In the genomic region with DNA sequence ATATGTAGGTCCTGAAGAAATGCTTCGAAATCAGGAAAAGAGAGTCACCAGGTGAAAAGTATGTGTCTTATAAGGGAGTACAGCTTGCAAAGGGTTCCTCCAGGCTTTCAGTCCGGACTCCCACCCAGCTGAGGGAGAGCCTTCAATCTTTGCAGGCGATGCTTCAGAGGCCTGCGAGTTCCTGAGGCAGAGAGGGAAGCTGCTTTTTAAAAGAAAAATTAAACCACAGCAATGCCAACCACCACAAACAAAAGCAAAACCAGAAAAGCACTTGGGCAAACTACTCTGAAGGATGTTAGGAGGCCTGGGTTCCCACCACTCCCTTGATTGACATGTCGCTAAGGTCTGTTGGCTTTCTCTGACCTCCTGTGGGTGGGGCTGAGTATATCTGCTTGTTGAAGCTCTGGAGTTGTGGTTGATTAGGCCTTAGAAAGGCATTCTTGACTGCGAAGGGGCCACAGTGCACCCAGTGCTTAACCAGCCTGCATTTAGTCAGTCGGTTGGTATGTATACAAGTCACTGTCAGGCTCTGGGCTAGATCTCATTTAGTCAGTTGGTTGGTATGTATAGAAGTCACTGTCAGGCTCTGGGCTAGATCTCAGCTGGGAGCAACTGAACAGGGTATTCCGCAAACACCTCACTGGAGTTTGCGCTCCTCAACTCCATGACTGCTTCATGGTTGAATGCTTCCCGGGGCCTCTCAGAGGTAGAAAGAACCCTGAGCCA, we compare ENCODE assay signal across 1 cellular context.
TF ChIP-seq lines count a peak whose summit lies in the region.

No MANE protein-coding gene starts in this region.

TF ChIP-seq in GM23338, 12 proteins besides CTCF, POLR2A, EP300 and RAD21 (continued from another document):
- TF ChIP-seq, protein P1, sequence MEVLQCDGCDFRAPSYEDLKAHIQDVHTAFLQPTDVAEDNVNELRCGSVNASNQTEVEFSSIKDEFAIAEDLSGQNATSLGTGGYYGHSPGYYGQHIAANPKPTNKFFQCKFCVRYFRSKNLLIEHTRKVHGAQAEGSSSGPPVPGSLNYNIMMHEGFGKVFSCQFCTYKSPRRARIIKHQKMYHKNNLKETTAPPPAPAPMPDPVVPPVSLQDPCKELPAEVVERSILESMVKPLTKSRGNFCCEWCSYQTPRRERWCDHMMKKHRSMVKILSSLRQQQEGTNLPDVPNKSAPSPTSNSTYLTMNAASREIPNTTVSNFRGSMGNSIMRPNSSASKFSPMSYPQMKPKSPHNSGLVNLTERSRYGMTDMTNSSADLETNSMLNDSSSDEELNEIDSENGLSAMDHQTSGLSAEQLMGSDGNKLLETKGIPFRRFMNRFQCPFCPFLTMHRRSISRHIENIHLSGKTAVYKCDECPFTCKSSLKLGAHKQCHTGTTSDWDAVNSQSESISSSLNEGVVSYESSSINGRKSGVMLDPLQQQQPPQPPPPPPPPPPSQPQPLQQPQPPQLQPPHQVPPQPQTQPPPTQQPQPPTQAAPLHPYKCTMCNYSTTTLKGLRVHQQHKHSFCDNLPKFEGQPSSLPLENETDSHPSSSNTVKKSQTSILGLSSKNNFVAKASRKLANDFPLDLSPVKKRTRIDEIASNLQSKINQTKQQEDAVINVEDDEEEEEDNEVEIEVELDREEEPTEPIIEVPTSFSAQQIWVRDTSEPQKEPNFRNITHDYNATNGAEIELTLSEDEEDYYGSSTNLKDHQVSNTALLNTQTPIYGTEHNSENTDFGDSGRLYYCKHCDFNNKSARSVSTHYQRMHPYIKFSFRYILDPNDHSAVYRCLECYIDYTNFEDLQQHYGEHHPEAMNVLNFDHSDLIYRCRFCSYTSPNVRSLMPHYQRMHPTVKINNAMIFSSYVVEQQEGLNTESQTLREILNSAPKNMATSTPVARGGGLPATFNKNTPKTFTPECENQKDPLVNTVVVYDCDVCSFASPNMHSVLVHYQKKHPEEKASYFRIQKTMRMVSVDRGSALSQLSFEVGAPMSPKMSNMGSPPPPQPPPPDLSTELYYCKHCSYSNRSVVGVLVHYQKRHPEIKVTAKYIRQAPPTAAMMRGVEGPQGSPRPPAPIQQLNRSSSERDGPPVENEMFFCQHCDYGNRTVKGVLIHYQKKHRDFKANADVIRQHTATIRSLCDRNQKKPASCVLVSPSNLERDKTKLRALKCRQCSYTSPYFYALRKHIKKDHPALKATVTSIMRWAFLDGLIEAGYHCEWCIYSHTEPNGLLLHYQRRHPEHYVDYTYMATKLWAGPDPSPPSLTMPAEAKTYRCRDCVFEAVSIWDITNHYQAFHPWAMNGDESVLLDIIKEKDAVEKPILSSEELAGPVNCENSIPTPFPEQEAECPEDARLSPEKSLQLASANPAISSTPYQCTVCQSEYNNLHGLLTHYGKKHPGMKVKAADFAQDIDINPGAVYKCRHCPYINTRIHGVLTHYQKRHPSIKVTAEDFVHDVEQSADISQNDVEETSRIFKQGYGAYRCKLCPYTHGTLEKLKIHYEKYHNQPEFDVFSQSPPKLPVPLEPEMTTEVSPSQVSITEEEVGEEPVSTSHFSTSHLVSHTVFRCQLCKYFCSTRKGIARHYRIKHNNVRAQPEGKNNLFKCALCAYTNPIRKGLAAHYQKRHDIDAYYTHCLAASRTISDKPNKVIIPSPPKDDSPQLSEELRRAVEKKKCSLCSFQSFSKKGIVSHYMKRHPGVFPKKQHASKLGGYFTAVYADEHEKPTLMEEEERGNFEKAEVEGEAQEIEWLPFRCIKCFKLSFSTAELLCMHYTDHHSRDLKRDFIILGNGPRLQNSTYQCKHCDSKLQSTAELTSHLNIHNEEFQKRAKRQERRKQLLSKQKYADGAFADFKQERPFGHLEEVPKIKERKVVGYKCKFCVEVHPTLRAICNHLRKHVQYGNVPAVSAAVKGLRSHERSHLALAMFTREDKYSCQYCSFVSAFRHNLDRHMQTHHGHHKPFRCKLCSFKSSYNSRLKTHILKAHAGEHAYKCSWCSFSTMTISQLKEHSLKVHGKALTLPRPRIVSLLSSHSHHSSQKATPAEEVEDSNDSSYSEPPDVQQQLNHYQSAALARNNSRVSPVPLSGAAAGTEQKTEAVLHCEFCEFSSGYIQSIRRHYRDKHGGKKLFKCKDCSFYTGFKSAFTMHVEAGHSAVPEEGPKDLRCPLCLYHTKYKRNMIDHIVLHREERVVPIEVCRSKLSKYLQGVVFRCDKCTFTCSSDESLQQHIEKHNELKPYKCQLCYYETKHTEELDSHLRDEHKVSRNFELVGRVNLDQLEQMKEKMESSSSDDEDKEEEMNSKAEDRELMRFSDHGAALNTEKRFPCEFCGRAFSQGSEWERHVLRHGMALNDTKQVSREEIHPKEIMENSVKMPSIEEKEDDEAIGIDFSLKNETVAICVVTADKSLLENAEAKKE (CRISPR knock-in tag; IDR thresholded peaks at IDR 0.05) = no peak
